37 cellular contexts compared by ENCODE assay signal in the genomic region with DNA sequence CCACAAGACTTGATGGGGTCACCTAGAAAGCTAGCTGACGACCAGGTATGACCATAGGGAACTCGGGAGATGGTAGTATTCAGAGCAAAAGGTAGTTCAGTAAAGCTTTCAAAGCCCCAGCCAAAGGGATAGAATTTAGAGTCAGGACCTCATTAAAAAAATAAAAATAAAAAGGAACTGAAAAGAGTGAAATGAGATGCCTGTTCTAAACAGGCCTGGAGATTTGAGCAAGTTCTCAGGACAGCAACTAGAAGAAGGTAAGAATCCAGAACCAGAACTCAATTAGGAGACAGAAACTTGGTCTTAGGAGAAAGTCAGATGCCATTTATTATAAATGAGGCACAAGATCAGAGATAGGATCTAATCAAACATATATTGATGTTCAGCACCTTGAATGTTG.
"Had no signal": no experiment of that assay in that cellular context is flagged by ENCODE, and none has a peak within 500 bp of the region (broad histone marks: within the 10 kb centered on the region; RNA-seq: fewer than 3 reads in every experiment).

No MANE protein-coding gene starts in this region.

- H3K36me3 ChIP-seq: adrenal gland, brain microvascular endothelial cell, breast epithelium had no signal

- H3K4me1 ChIP-seq: adrenal gland, body of pancreas, breast epithelium had no signal

- H3K4me3 ChIP-seq: adrenal gland, body of pancreas, breast epithelium had no signal

- DNase-seq: activated B cell treated with CpG ODN at 0.5 μM for 24 hours; activated CD4-positive, alpha-beta memory T cell treated with anti-CD3 and anti-CD28 coated beads for 36 hours; activated CD4-positive, alpha-beta T cell treated with anti-CD3 and anti-CD28 coated beads for 4 hours; activated CD4-positive, alpha-beta T cell treated with anti-CD3 and anti-CD28 coated beads, Interleukin-2, amount 10 ng/mL, durations not matched to agents 24 days and 14 days; activated CD4-positive, alpha-beta T cell treated with anti-CD3 and anti-CD28 coated beads, Interleukin-2, amount 50 U/mL, for 1 hour; activated CD4-positive, alpha-beta T cell treated with anti-CD3 and anti-CD28 coated beads, Interleukin-2, amount 50 U/mL, for 4 hours; activated CD4-positive, CD25-positive, alpha-beta regulatory T cell treated with anti-CD3 and anti-CD28 coated beads, Interleukin-2, amount 50 U/mL, for 72 hours; activated CD8-positive, alpha-beta memory T cell treated with anti-CD3 and anti-CD28 coated beads, Interleukin-2, amount 50 U/mL, for 4 hours; activated CD8-positive, alpha-beta T cell treated with anti-CD3 and anti-CD28 coated beads for 36 hours; activated effector memory CD4-positive, alpha-beta T cell treated with anti-CD3 and anti-CD28 coated beads, Interleukin-2, amount 50 U/mL, for 16 hours; activated gamma-delta T cell treated with Interleukin-2 at 50 U/mL for 16 hours; activated naive CD4-positive, alpha-beta T cell; activated naive CD4-positive, alpha-beta T cell treated with anti-CD3 and anti-CD28 coated beads for 36 hours; activated naive CD4-positive, alpha-beta T cell treated with anti-CD3 and anti-CD28 coated beads, Interleukin-2, amount 50 U/mL, for 16 hours; activated naive CD8-positive, alpha-beta T cell treated with anti-CD3 and anti-CD28 coated beads for 36 hours; activated T-cell treated with anti-CD3 and anti-CD28 coated beads for 4 hours; activated T-cell treated with anti-CD3 and anti-CD28 coated beads, Interleukin-2, amount 50 U/mL, for 1 hour; activated T-cell treated with anti-CD3 and anti-CD28 coated beads, Interleukin-2, amount 50 U/mL, for 4 hours; activated T-cell treated with anti-CD3 and anti-CD28 coated beads, Interleukin-2, amount 50 U/mL, for 72 hours; adrenal gland; amniotic stem cell; aorta; body of pancreas; brain microvascular endothelial cell; central memory CD4-positive, alpha-beta T cell; cerebellar nuclear complex; T-helper 2 cell; T-helper 9 cell had no signal

- ATAC-seq: activated CD8-positive, alpha-beta T cell treated with anti-CD3 and anti-CD28 coated beads for 36 hours; activated naive CD4-positive, alpha-beta T cell treated with anti-CD3 and anti-CD28 coated beads, Interleukin-2, amount 50 U/mL, for 72 hours; activated T-cell treated with anti-CD3 and anti-CD28 coated beads, Interleukin-2, amount 50 U/mL, for 4 hours; activated T-cell treated with anti-CD3 and anti-CD28 coated beads, Interleukin-2, amount 50 U/mL, for 72 hours; activated T-helper 17 cell treated with anti-CD3 and anti-CD28 coated beads, Interleukin-2, amount 50 U/mL, for 72 hours; body of pancreas had no signal

- H3K27me3 ChIP-seq: adrenal gland, body of pancreas, brain microvascular endothelial cell, breast epithelium had no signal

- FAIRE-seq: astrocyte, TTC549 had no signal

- H3K27ac ChIP-seq: adrenal gland, body of pancreas, brain microvascular endothelial cell, breast epithelium, VCaP had no signal

- H3K27ac Mint-ChIP-seq: activated B cell treated with CpG ODN at 0.5 μM for 24 hours; activated CD4-positive, alpha-beta memory T cell treated with anti-CD3 and anti-CD28 coated beads for 36 hours; activated CD4-positive, alpha-beta T cell treated with anti-CD3 and anti-CD28 coated beads, Interleukin-2, amount 10 ng/mL, durations not matched to agents 24 days and 14 days; activated CD8-positive, alpha-beta T cell treated with anti-CD3 and anti-CD28 coated beads for 36 hours; activated naive CD4-positive, alpha-beta T cell treated with anti-CD3 and anti-CD28 coated beads for 36 hours; activated naive CD4-positive, alpha-beta T cell treated with anti-CD3 and anti-CD28 coated beads, Interleukin-2, amount 50 U/mL, for 72 hours; activated naive CD8-positive, alpha-beta T cell treated with anti-CD3 and anti-CD28 coated beads for 36 hours; activated T-cell treated with anti-CD3 and anti-CD28 coated beads, Interleukin-2, amount 50 U/mL, for 72 hours; activated T-helper 1 cell treated with anti-CD3 and anti-CD28 coated beads, Interleukin-12 subunit alpha, Interleukin-12 subunit beta, Interleukin-2, Interleukin-4 antibody, amounts not matched to agents 30 ng/mL and 10 ng/mL and 1 ng/mL, durations not matched to agents 14 hours and 24 hours and 36 hours; activated T-helper 17 cell treated with anti-CD3 and anti-CD28 coated beads, Interleukin-2, amount 50 U/mL, for 72 hours; T-helper 1 cell treated with Interleukin-12 subunit alpha and Interleukin-12 subunit beta and Interleukin-4 antibody, amounts not matched to agents 30 μg/mL and 1 μg/mL, for 36 hours; T-helper 2 cell treated with Interferon-gamma antibody and Interleukin-4, amounts not matched to agents 5 μg/mL and 100 μg/mL, for 36 hours had no signal

- H3K4me1 Mint-ChIP-seq: activated CD4-positive, alpha-beta T cell treated with anti-CD3 and anti-CD28 coated beads, Interleukin-2, amount 10 ng/mL, durations not matched to agents 24 days and 14 days; activated naive CD8-positive, alpha-beta T cell treated with anti-CD3 and anti-CD28 coated beads for 36 hours had no signal

- H3K4me3 Mint-ChIP-seq: activated B cell treated with CpG ODN at 0.5 μM for 24 hours; activated CD4-positive, alpha-beta memory T cell treated with anti-CD3 and anti-CD28 coated beads for 36 hours; activated CD4-positive, alpha-beta T cell treated with anti-CD3 and anti-CD28 coated beads, Interleukin-2, amount 10 ng/mL, durations not matched to agents 24 days and 14 days; activated CD8-positive, alpha-beta T cell treated with anti-CD3 and anti-CD28 coated beads for 36 hours; activated naive CD4-positive, alpha-beta T cell treated with anti-CD3 and anti-CD28 coated beads for 36 hours; activated naive CD8-positive, alpha-beta T cell treated with anti-CD3 and anti-CD28 coated beads for 36 hours; activated T-cell treated with anti-CD3 and anti-CD28 coated beads, Interleukin-2, amount 50 U/mL, for 4 hours; activated T-cell treated with anti-CD3 and anti-CD28 coated beads, Interleukin-2, amount 50 U/mL, for 72 hours; activated T-helper 1 cell treated with anti-CD3 and anti-CD28 coated beads, Interleukin-12 subunit alpha, Interleukin-12 subunit beta, Interleukin-2, Interleukin-4 antibody, amounts not matched to agents 30 ng/mL and 10 ng/mL and 1 ng/mL, durations not matched to agents 14 hours and 24 hours and 36 hours; activated T-helper 17 cell treated with anti-CD3 and anti-CD28 coated beads, Interleukin-2, amount 50 U/mL, for 72 hours; T-helper 1 cell treated with Interleukin-12 subunit alpha and Interleukin-12 subunit beta and Interleukin-4 antibody, amounts not matched to agents 30 μg/mL and 1 μg/mL, for 36 hours; T-helper 2 cell treated with Interferon-gamma antibody and Interleukin-4, amounts not matched to agents 5 μg/mL and 100 μg/mL, for 36 hours had no signal

- H3K9me3 Mint-ChIP-seq: activated B cell treated with CpG ODN at 0.5 μM for 24 hours; activated CD4-positive, alpha-beta T cell treated with anti-CD3 and anti-CD28 coated beads, Interleukin-2, amount 10 ng/mL, durations not matched to agents 24 days and 14 days; activated CD8-positive, alpha-beta T cell treated with anti-CD3 and anti-CD28 coated beads for 36 hours; activated T-helper 1 cell treated with anti-CD3 and anti-CD28 coated beads, Interleukin-12 subunit alpha, Interleukin-12 subunit beta, Interleukin-2, Interleukin-4 antibody, amounts not matched to agents 30 ng/mL and 10 ng/mL and 1 ng/mL, durations not matched to agents 14 hours and 24 hours and 36 hours; activated T-helper 17 cell treated with anti-CD3 and anti-CD28 coated beads, Interleukin-2, amount 50 U/mL, for 72 hours; T-helper 1 cell treated with Interleukin-12 subunit alpha and Interleukin-12 subunit beta and Interleukin-4 antibody, amounts not matched to agents 30 μg/mL and 1 μg/mL, for 36 hours had no signal

- H3K9me3 ChIP-seq: adrenal gland, body of pancreas, breast epithelium had no signal

- H3K27me3 Mint-ChIP-seq: activated B cell treated with CpG ODN at 0.5 μM for 24 hours; activated CD4-positive, alpha-beta memory T cell treated with anti-CD3 and anti-CD28 coated beads for 36 hours; activated CD8-positive, alpha-beta T cell treated with anti-CD3 and anti-CD28 coated beads for 36 hours; activated naive CD8-positive, alpha-beta T cell treated with anti-CD3 and anti-CD28 coated beads for 36 hours; activated T-helper 17 cell treated with anti-CD3 and anti-CD28 coated beads, Interleukin-2, amount 50 U/mL, for 72 hours had no signal
